ENCODE assay signal across 27 cellular contexts in the genomic region with DNA sequence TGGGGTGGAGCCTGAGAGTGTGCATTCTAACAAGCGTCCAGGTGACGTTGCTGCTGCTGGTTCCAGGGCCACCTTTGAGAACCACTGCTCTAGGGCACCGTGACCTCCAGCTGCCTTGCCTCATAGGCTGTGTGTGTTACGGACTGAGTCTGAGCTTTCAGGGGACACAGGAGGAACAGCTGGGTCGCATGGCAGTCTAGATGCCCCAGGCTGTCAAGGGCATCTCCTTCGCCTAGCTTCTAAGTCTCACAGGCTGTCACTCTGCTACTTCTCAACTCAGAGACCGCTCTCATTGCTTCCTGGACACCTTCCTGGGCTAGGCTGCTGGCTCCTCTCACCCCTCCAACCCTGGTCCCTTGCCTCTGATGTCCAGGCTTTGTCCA. TPM values are rescaled to one million over a fixed set of nuclear protein-coding genes. Genes with fewer than 3 reads are reported as not detected.
A peak's percentile ranks its signal among the peaks of the same experiment; 100 is the strongest.
DNase-seq lines count a peak whose midpoint lies in the region; ATAC-seq and TF ChIP-seq lines count a peak whose summit lies in the region.
"Had no signal": no experiment of that assay in that cellular context is flagged by ENCODE, and none has a peak within 500 bp of the region (broad histone marks: within the 10 kb centered on the region; RNA-seq: fewer than 3 reads in every experiment).

No MANE protein-coding gene starts in this region.

- peaks cover 72% of the 10 kb centered on the region for H3K4me1 ChIP-seq in CD8-positive, alpha-beta T cell (ENCODE audit: insufficient read depth, low read length)

- CTCF ChIA-PET in activated CD4-positive, alpha-beta T cell treated with anti-CD3 and anti-CD28 coated beads, Interleukin-2, amount 10 ng/mL, durations not matched to agents 7 days and 5 days (lab: Charles Lee), result interaction anchor here (0.8 to 1.3 kb wide), 4 partner anchors 9 to 262 kb away, joined by 3 read pairs; no protein-coding TSS in a partner anchor
- CTCF ChIA-PET in CD8-positive, alpha-beta T cell (lab: Charles Lee), result interaction anchor here (1.6 to 2.6 kb wide), 4 partner anchors 14 to 43 kb away, joined by 4 to 11 read pairs (median 7); no protein-coding TSS in a partner anchor

- intact Hi-C loops in activated CD4-positive, alpha-beta T cell treated with anti-CD3 and anti-CD28 coated beads, Interleukin-2, amount 10 ng/mL, durations not matched to agents 24 days and 14 days (cut with micrococcal nuclease), result no loop called here
- intact Hi-C loops in CD8-positive, alpha-beta T cell (cut with DNase I, micrococcal nuclease), result no loop called here

- peak overlapping the region; percentile 67 for H3K27ac Mint-ChIP-seq in activated CD4-positive, alpha-beta T cell treated with anti-CD3 and anti-CD28 coated beads, Interleukin-2, amount 10 ng/mL, durations not matched to agents 7 days and 5 days
- no peak overlapping the region for H3K27ac Mint-ChIP-seq in activated CD4-positive, alpha-beta T cell treated with anti-CD3 and anti-CD28 coated beads, Interleukin-2, amount 10 ng/mL, durations not matched to agents 24 days and 14 days
- peak overlapping the region; percentile 95 for H3K27ac Mint-ChIP-seq in CD8-positive, alpha-beta T cell
- no peak overlapping the region for H3K27ac Mint-ChIP-seq in osteocyte (ENCODE audit: unreplicated experiment)
- H3K27ac Mint-ChIP-seq: HFFc6 had no signal

- no peak overlapping the region for H3K4me3 Mint-ChIP-seq in activated CD4-positive, alpha-beta T cell treated with anti-CD3 and anti-CD28 coated beads, Interleukin-2, amount 10 ng/mL, durations not matched to agents 7 days and 5 days
- no peak overlapping the region for H3K4me3 Mint-ChIP-seq in activated CD4-positive, alpha-beta T cell treated with anti-CD3 and anti-CD28 coated beads, Interleukin-2, amount 10 ng/mL, durations not matched to agents 24 days and 14 days
- H3K4me3 Mint-ChIP-seq in CD8-positive, alpha-beta T cell, result no peak overlapping the region
- H3K4me3 Mint-ChIP-seq in osteocyte (ENCODE audit: unreplicated experiment), result no peak overlapping the region
- H3K4me3 Mint-ChIP-seq: HFFc6 had no signal

- no peak for ATAC-seq in CD8-positive, alpha-beta T cell
- ATAC-seq in HG03045 (IDR thresholded peaks at IDR 0.05; ENCODE audit: unreplicated experiment), result no peak
- ATAC-seq in GM21723 (IDR thresholded peaks at IDR 0.05; ENCODE audit: unreplicated experiment), result no peak

- no peaks in the 10 kb centered on the region for H3K9me3 Mint-ChIP-seq in activated CD4-positive, alpha-beta T cell treated with anti-CD3 and anti-CD28 coated beads, Interleukin-2, amount 10 ng/mL, durations not matched to agents 7 days and 5 days
- H3K9me3 Mint-ChIP-seq in activated CD4-positive, alpha-beta T cell treated with anti-CD3 and anti-CD28 coated beads, Interleukin-2, amount 10 ng/mL, durations not matched to agents 24 days and 14 days, result no peaks in the 10 kb centered on the region
- no peaks in the 10 kb centered on the region for H3K9me3 Mint-ChIP-seq in CD8-positive, alpha-beta T cell
- H3K9me3 Mint-ChIP-seq in osteocyte (ENCODE audit: unreplicated experiment), result no peaks in the 10 kb centered on the region
- H3K9me3 Mint-ChIP-seq: CD8-positive, alpha-beta memory T cell; HFFc6 had no signal

- no peaks in the 10 kb centered on the region for H3K27me3 ChIP-seq in CD8-positive, alpha-beta T cell (ENCODE audit: insufficient read depth, low read length)
- H3K27me3 ChIP-seq: BLaER1 had no signal

- no peak overlapping the region for H3K4me3 ChIP-seq in CD8-positive, alpha-beta T cell (ENCODE audit: low read depth, low read length)
- H3K4me3 ChIP-seq: BLaER1 had no signal

- no peaks in the 10 kb centered on the region for H3K36me3 ChIP-seq in CD8-positive, alpha-beta T cell (ENCODE audit: insufficient read depth, low read length)
- H3K36me3 ChIP-seq: BLaER1 had no signal

- TF ChIP-seq CTCF in CD8-positive, alpha-beta T cell (IDR thresholded peaks at IDR 0.05), result no peak
- no peak for TF ChIP-seq CTCF in osteocyte (IDR thresholded peaks at IDR 0.05)

- no peak for DNase-seq in activated CD4-positive, alpha-beta T cell treated with anti-CD3 and anti-CD28 coated beads, Interleukin-2, amount 10 ng/mL, durations not matched to agents 7 days and 5 days
- no peak for DNase-seq in activated CD4-positive, alpha-beta T cell treated with anti-CD3 and anti-CD28 coated beads, Interleukin-2, amount 10 ng/mL, durations not matched to agents 24 days and 14 days
- DNase-seq in CD8-positive, alpha-beta T cell, result peak in 1 of 7 experiments; percentile 48
- peak; percentile 42 for DNase-seq in ecto neural progenitor cell (ENCODE audit: low spot score)
- DNase-seq in osteocyte (ENCODE audit: extremely low spot score, unreplicated experiment), result peak; percentile 65
- no peak for DNase-seq in caudate nucleus (lab: John Stamatoyannopoulos, UW)
- DNase-seq: ACHN; Calu3; CD8-positive, alpha-beta memory T cell; DMS153; H7; HFFc6; NCI-H1105; NCI-H146; NCI-H2029; NCI-H2227 treated with DMSO at 0.1 percent for 48 hours; NCI-H510A; NCI-H774; Right ventricle myocardium superior had no signal

- peaks cover 19% of the 10 kb centered on the region for H3K36me3 Mint-ChIP-seq in activated CD4-positive, alpha-beta T cell treated with anti-CD3 and anti-CD28 coated beads, Interleukin-2, amount 10 ng/mL, durations not matched to agents 7 days and 5 days (ENCODE audit: low read depth)
- H3K36me3 Mint-ChIP-seq in activated CD4-positive, alpha-beta T cell treated with anti-CD3 and anti-CD28 coated beads, Interleukin-2, amount 10 ng/mL, durations not matched to agents 24 days and 14 days (ENCODE audit: low read depth), result no peaks in the 10 kb centered on the region
- H3K36me3 Mint-ChIP-seq in CD8-positive, alpha-beta T cell, result no peaks in the 10 kb centered on the region
- H3K36me3 Mint-ChIP-seq in osteocyte (ENCODE audit: unreplicated experiment), result no peaks in the 10 kb centered on the region

- no peaks in the 10 kb centered on the region for H3K27me3 Mint-ChIP-seq in activated CD4-positive, alpha-beta T cell treated with anti-CD3 and anti-CD28 coated beads, Interleukin-2, amount 10 ng/mL, durations not matched to agents 7 days and 5 days
- H3K27me3 Mint-ChIP-seq in activated CD4-positive, alpha-beta T cell treated with anti-CD3 and anti-CD28 coated beads, Interleukin-2, amount 10 ng/mL, durations not matched to agents 24 days and 14 days, result peaks cover 6% of the 10 kb centered on the region
- H3K27me3 Mint-ChIP-seq in CD8-positive, alpha-beta T cell (ENCODE audit: low read depth), result no peaks in the 10 kb centered on the region
- peaks cover 53% of the 10 kb centered on the region for H3K27me3 Mint-ChIP-seq in osteocyte (ENCODE audit: unreplicated experiment)

- H3K27ac ChIP-seq in CD8-positive, alpha-beta T cell (ENCODE audit: low read depth, low read length), result no peak overlapping the region
- no peak overlapping the region for H3K27ac ChIP-seq in caudate nucleus (ENCODE audit: low read depth, low read length)
- H3K27ac ChIP-seq: 22Rv1, BLaER1, KMS-11 had no signal

- peaks cover 55% of the 10 kb centered on the region for H3K4me1 Mint-ChIP-seq in activated CD4-positive, alpha-beta T cell treated with anti-CD3 and anti-CD28 coated beads, Interleukin-2, amount 10 ng/mL, durations not matched to agents 7 days and 5 days
- peaks cover 32% of the 10 kb centered on the region for H3K4me1 Mint-ChIP-seq in activated CD4-positive, alpha-beta T cell treated with anti-CD3 and anti-CD28 coated beads, Interleukin-2, amount 10 ng/mL, durations not matched to agents 24 days and 14 days
- H3K4me1 Mint-ChIP-seq in CD8-positive, alpha-beta T cell (ENCODE audit: low read depth), result peaks cover 73% of the 10 kb centered on the region
- H3K4me1 Mint-ChIP-seq in osteocyte (ENCODE audit: unreplicated experiment), result no peaks in the 10 kb centered on the region

- H3K9me3 ChIP-seq in CD8-positive, alpha-beta T cell (ENCODE audit: low read length), result no peaks in the 10 kb centered on the region

- POLR2A ChIA-PET in activated CD4-positive, alpha-beta T cell treated with anti-CD3 and anti-CD28 coated beads, Interleukin-2, amount 10 ng/mL, durations not matched to agents 7 days and 5 days (lab: Charles Lee), result no interaction called here
- POLR2A ChIA-PET in CD8-positive, alpha-beta T cell (lab: Charles Lee), result interaction anchor here (1.0 to 1.5 kb wide), 3 partner anchors 9 to 31 kb away, joined by 4 to 8 read pairs (median 6); no protein-coding TSS in a partner anchor

RNA-seq across cellular contexts. Expression of gene KRT73, which starts 1.0 kb away (rescaled TPM):
- total RNA-seq in activated CD4-positive, alpha-beta T cell treated with anti-CD3 and anti-CD28 coated beads, Interleukin-2, amount 10 ng/mL, durations not matched to agents 7 days and 5 days, result 1 to 10 TPM; 8.2 to 8.6 TPM
- total RNA-seq in activated CD4-positive, alpha-beta T cell treated with anti-CD3 and anti-CD28 coated beads, Interleukin-2, amount 10 ng/mL, durations not matched to agents 24 days and 14 days, result 0.09 TPM in 1 of 2 replicates, not detected in the other
- 1 to 10 TPM; 7.8 to 8.1 TPM for total RNA-seq in CD8-positive, alpha-beta T cell
- not detected in 2 replicates for total RNA-seq in osteocyte
- total RNA-seq: Calu3, G401, H7, HFFc6, Right ventricle myocardium superior, RPMI7951, SK-MEL-5 had no signal

RNA-seq across cellular contexts. Expression of gene KRT72, which starts 16.1 kb away (rescaled TPM):
- 10 to 100 TPM; 12.3 to 13.0 TPM for total RNA-seq in activated CD4-positive, alpha-beta T cell treated with anti-CD3 and anti-CD28 coated beads, Interleukin-2, amount 10 ng/mL, durations not matched to agents 7 days and 5 days
- 0.09 TPM in 1 of 2 replicates, not detected in the other for total RNA-seq in activated CD4-positive, alpha-beta T cell treated with anti-CD3 and anti-CD28 coated beads, Interleukin-2, amount 10 ng/mL, durations not matched to agents 24 days and 14 days
- 1 to 10 TPM; 5.6 to 5.8 TPM for total RNA-seq in CD8-positive, alpha-beta T cell
- total RNA-seq in osteocyte, result not detected in 2 replicates
- total RNA-seq: Calu3; CD8-positive, alpha-beta memory T cell; G401; H7; HFFc6; Right ventricle myocardium superior; RPMI7951; SK-MEL-5 had no signal

RNA-seq across cellular contexts. Expression of gene KRT2, which starts 34.6 kb away (rescaled TPM):
- under 1 TPM; 0.10 TPM for total RNA-seq in activated CD4-positive, alpha-beta T cell treated with anti-CD3 and anti-CD28 coated beads, Interleukin-2, amount 10 ng/mL, durations not matched to agents 7 days and 5 days
- total RNA-seq in activated CD4-positive, alpha-beta T cell treated with anti-CD3 and anti-CD28 coated beads, Interleukin-2, amount 10 ng/mL, durations not matched to agents 24 days and 14 days, result not detected in 2 replicates
- total RNA-seq in CD8-positive, alpha-beta T cell, result 1 to 10 TPM; 1.4 TPM
- total RNA-seq in osteocyte, result not detected in 2 replicates
- total RNA-seq: Calu3; CD8-positive, alpha-beta memory T cell; G401; H7; HFFc6; Right ventricle myocardium superior; RPMI7951; SK-MEL-5 had no signal

RNA-seq across cellular contexts. Expression of gene KRT74, which starts 43.8 kb away (rescaled TPM):
- under 1 TPM; 0.15 TPM for total RNA-seq in activated CD4-positive, alpha-beta T cell treated with anti-CD3 and anti-CD28 coated beads, Interleukin-2, amount 10 ng/mL, durations not matched to agents 7 days and 5 days
- total RNA-seq in activated CD4-positive, alpha-beta T cell treated with anti-CD3 and anti-CD28 coated beads, Interleukin-2, amount 10 ng/mL, durations not matched to agents 24 days and 14 days, result not detected in 2 replicates
- not detected for total RNA-seq in CD8-positive, alpha-beta T cell
- not detected in 2 replicates for total RNA-seq in osteocyte
- total RNA-seq: Calu3; CD8-positive, alpha-beta memory T cell; G401; H7; HFFc6; Right ventricle myocardium superior; RPMI7951; SK-MEL-5 had no signal

Comparison
In these comparisons a context has a peak if more than half of its experiments do, and no peak if none do; other contexts are left out.
1. H3K27ac Mint-ChIP-seq: peak in activated CD4-positive, alpha-beta T cell treated with anti-CD3 and anti-CD28 coated beads, Interleukin-2, amount 10 ng/mL, durations not matched to agents 7 days and 5 days (single experiment) and CD8-positive, alpha-beta T cell (single experiment); none in activated CD4-positive, alpha-beta T cell treated with anti-CD3 and anti-CD28 coated beads, Interleukin-2, amount 10 ng/mL, durations not matched to agents 24 days and 14 days (single experiment) and osteocyte (single experiment).
2. DNase-seq: peak in ecto neural progenitor cell (single experiment) and osteocyte (single experiment); none in activated CD4-positive, alpha-beta T cell treated with anti-CD3 and anti-CD28 coated beads, Interleukin-2, amount 10 ng/mL, durations not matched to agents 7 days and 5 days (single experiment), activated CD4-positive, alpha-beta T cell treated with anti-CD3 and anti-CD28 coated beads, Interleukin-2, amount 10 ng/mL, durations not matched to agents 24 days and 14 days (single experiment) and caudate nucleus (0 of 61).